Comparison of ENCODE assay signal across 1 cellular context in the genomic region with DNA sequence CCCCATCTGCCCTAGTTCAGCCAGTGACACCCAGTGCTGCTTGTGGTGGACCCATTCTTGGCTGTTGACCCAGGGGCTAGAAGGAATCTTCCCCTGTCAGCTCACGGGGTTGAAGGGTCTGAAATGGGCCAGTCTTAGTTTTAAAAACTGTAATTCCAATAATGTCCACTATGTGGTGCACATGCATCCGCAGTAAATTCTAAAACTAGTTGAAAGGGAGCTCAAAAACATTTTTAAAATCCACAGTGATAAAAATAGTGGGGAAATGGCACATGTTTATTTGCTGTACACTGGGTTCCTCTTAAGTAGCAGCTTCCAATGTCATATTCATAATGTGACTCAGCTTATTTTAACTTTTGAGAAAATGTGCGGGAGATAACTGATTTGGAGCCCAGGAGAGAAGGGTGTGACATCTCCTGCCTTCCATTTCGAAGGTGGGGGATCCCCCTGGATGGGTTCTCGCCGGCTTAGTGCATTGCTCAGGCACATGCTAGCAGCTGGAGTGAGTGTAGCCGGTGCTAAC.
A peak's percentile ranks its signal among the peaks of the same experiment; 100 is the strongest.
TF ChIP-seq lines count a peak whose summit lies in the region.

No MANE protein-coding gene starts in this region.

TF ChIP-seq in K562, 482 proteins besides CTCF, POLR2A, EP300 and RAD21 (continued from another document):
- TF ChIP-seq, protein P1, sequence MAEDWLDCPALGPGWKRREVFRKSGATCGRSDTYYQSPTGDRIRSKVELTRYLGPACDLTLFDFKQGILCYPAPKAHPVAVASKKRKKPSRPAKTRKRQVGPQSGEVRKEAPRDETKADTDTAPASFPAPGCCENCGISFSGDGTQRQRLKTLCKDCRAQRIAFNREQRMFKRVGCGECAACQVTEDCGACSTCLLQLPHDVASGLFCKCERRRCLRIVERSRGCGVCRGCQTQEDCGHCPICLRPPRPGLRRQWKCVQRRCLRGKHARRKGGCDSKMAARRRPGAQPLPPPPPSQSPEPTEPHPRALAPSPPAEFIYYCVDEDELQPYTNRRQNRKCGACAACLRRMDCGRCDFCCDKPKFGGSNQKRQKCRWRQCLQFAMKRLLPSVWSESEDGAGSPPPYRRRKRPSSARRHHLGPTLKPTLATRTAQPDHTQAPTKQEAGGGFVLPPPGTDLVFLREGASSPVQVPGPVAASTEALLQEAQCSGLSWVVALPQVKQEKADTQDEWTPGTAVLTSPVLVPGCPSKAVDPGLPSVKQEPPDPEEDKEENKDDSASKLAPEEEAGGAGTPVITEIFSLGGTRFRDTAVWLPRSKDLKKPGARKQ (CRISPR knock-in tag; IDR thresholded peaks at IDR 0.05): no peak
- no peak for TF ChIP-seq CEBPZ (IDR thresholded peaks at IDR 0.05; ENCODE audit: borderline replicate concordance, low read depth, low read length)
- TF ChIP-seq ZNF785 (CRISPR knock-in tag; IDR thresholded peaks at IDR 0.05): no peak
- no peak for TF ChIP-seq HBP1 (CRISPR knock-in tag; IDR thresholded peaks at IDR 0.05)
- TF ChIP-seq HDAC1 (IDR thresholded peaks at IDR 0.05): no peak
- no peak for TF ChIP-seq TARDBP (IDR thresholded peaks at IDR 0.05)
- TF ChIP-seq, protein P2, sequence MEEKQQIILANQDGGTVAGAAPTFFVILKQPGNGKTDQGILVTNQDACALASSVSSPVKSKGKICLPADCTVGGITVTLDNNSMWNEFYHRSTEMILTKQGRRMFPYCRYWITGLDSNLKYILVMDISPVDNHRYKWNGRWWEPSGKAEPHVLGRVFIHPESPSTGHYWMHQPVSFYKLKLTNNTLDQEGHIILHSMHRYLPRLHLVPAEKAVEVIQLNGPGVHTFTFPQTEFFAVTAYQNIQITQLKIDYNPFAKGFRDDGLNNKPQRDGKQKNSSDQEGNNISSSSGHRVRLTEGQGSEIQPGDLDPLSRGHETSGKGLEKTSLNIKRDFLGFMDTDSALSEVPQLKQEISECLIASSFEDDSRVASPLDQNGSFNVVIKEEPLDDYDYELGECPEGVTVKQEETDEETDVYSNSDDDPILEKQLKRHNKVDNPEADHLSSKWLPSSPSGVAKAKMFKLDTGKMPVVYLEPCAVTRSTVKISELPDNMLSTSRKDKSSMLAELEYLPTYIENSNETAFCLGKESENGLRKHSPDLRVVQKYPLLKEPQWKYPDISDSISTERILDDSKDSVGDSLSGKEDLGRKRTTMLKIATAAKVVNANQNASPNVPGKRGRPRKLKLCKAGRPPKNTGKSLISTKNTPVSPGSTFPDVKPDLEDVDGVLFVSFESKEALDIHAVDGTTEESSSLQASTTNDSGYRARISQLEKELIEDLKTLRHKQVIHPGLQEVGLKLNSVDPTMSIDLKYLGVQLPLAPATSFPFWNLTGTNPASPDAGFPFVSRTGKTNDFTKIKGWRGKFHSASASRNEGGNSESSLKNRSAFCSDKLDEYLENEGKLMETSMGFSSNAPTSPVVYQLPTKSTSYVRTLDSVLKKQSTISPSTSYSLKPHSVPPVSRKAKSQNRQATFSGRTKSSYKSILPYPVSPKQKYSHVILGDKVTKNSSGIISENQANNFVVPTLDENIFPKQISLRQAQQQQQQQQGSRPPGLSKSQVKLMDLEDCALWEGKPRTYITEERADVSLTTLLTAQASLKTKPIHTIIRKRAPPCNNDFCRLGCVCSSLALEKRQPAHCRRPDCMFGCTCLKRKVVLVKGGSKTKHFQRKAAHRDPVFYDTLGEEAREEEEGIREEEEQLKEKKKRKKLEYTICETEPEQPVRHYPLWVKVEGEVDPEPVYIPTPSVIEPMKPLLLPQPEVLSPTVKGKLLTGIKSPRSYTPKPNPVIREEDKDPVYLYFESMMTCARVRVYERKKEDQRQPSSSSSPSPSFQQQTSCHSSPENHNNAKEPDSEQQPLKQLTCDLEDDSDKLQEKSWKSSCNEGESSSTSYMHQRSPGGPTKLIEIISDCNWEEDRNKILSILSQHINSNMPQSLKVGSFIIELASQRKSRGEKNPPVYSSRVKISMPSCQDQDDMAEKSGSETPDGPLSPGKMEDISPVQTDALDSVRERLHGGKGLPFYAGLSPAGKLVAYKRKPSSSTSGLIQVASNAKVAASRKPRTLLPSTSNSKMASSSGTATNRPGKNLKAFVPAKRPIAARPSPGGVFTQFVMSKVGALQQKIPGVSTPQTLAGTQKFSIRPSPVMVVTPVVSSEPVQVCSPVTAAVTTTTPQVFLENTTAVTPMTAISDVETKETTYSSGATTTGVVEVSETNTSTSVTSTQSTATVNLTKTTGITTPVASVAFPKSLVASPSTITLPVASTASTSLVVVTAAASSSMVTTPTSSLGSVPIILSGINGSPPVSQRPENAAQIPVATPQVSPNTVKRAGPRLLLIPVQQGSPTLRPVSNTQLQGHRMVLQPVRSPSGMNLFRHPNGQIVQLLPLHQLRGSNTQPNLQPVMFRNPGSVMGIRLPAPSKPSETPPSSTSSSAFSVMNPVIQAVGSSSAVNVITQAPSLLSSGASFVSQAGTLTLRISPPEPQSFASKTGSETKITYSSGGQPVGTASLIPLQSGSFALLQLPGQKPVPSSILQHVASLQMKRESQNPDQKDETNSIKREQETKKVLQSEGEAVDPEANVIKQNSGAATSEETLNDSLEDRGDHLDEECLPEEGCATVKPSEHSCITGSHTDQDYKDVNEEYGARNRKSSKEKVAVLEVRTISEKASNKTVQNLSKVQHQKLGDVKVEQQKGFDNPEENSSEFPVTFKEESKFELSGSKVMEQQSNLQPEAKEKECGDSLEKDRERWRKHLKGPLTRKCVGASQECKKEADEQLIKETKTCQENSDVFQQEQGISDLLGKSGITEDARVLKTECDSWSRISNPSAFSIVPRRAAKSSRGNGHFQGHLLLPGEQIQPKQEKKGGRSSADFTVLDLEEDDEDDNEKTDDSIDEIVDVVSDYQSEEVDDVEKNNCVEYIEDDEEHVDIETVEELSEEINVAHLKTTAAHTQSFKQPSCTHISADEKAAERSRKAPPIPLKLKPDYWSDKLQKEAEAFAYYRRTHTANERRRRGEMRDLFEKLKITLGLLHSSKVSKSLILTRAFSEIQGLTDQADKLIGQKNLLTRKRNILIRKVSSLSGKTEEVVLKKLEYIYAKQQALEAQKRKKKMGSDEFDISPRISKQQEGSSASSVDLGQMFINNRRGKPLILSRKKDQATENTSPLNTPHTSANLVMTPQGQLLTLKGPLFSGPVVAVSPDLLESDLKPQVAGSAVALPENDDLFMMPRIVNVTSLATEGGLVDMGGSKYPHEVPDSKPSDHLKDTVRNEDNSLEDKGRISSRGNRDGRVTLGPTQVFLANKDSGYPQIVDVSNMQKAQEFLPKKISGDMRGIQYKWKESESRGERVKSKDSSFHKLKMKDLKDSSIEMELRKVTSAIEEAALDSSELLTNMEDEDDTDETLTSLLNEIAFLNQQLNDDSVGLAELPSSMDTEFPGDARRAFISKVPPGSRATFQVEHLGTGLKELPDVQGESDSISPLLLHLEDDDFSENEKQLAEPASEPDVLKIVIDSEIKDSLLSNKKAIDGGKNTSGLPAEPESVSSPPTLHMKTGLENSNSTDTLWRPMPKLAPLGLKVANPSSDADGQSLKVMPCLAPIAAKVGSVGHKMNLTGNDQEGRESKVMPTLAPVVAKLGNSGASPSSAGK (IDR thresholded peaks at IDR 0.05): peak; percentile 40; the same call in 1 of the 2 replicates
- no peak for TF ChIP-seq SAP30 (IDR thresholded peaks at IDR 0.05; ENCODE audit: borderline replicate concordance, insufficient read depth, low read depth, low read length, poor library complexity, severe bottlenecking)
- no peak for TF ChIP-seq KDM2B (CRISPR knock-in tag; IDR thresholded peaks at IDR 0.05)
- TF ChIP-seq ARID3A (IDR thresholded peaks at IDR 0.05; ENCODE audit: borderline replicate concordance, low read depth, low read length): 0 out of 2 replicates have a peak, but pooled peaks have one; percentile 27
- no peak for TF ChIP-seq EWSR1 (IDR thresholded peaks at IDR 0.05; ENCODE audit: borderline replicate concordance, low read depth, partially characterized antibody)
- TF ChIP-seq CLOCK (CRISPR knock-in tag; IDR thresholded peaks at IDR 0.05; ENCODE audit: borderline replicate concordance): no peak
- TF ChIP-seq ZNF12 (CRISPR knock-in tag; IDR thresholded peaks at IDR 0.05): no peak
- TF ChIP-seq POLR2H (tag; IDR thresholded peaks at IDR 0.05; ENCODE audit: low read depth): no peak
- TF ChIP-seq HDAC6 (IDR thresholded peaks at IDR 0.05; ENCODE audit: low read depth, low read length): no peak
- TF ChIP-seq LEF1 (IDR thresholded peaks at IDR 0.05): no peak
- no peak for TF ChIP-seq RBFOX2 (IDR thresholded peaks at IDR 0.05; ENCODE audit: low read depth, low read length)
- no peak for TF ChIP-seq PCBP2 (IDR thresholded peaks at IDR 0.05; ENCODE audit: low read depth, low read length, poor library complexity, severe bottlenecking)
- no peak for TF ChIP-seq HMG20A (CRISPR knock-in tag; conservative IDR thresholded peaks at IDR 0.05)
- no peak for TF ChIP-seq NR4A1 (CRISPR knock-in tag; IDR thresholded peaks at IDR 0.05)
- TF ChIP-seq NR4A1 (tag; IDR thresholded peaks at IDR 0.05): no peak
- TF ChIP-seq ZNF584 (CRISPR knock-in tag; IDR thresholded peaks at IDR 0.05; ENCODE audit: low read depth): no peak
- TF ChIP-seq, protein P3, sequence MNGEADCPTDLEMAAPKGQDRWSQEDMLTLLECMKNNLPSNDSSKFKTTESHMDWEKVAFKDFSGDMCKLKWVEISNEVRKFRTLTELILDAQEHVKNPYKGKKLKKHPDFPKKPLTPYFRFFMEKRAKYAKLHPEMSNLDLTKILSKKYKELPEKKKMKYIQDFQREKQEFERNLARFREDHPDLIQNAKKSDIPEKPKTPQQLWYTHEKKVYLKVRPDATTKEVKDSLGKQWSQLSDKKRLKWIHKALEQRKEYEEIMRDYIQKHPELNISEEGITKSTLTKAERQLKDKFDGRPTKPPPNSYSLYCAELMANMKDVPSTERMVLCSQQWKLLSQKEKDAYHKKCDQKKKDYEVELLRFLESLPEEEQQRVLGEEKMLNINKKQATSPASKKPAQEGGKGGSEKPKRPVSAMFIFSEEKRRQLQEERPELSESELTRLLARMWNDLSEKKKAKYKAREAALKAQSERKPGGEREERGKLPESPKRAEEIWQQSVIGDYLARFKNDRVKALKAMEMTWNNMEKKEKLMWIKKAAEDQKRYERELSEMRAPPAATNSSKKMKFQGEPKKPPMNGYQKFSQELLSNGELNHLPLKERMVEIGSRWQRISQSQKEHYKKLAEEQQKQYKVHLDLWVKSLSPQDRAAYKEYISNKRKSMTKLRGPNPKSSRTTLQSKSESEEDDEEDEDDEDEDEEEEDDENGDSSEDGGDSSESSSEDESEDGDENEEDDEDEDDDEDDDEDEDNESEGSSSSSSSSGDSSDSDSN (IDR thresholded peaks at IDR 0.05; ENCODE audit: borderline replicate concordance in 1 of 2, low read depth in 2 of 2, low read length in 2 of 2): no peak
